Comparison of ENCODE assay signal across 1 cellular context in the genomic region with DNA sequence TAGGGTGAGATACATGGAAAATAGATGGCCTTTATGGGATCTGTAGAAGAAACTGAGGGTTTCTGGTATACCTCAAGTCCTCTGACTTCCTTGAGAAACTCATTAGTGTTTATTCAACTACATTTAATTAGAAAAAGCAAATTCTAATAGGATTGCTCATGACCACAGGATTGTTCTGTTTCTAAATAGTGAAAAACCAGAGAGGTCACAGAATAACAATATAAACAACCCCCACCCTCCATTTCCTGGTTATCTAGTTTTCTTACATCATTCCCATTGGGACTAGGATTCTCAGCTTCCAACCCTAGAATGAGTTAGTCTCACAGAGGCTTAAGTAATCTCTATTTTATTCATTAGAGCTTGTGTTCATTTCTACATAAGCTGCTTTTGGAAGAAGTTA.
TF ChIP-seq lines count a peak whose summit lies in the region.

No MANE protein-coding gene starts in this region.

TF ChIP-seq in GM23338, 12 proteins besides CTCF, POLR2A, EP300 and RAD21 (continued from another document):
- TF ChIP-seq, protein P1, sequence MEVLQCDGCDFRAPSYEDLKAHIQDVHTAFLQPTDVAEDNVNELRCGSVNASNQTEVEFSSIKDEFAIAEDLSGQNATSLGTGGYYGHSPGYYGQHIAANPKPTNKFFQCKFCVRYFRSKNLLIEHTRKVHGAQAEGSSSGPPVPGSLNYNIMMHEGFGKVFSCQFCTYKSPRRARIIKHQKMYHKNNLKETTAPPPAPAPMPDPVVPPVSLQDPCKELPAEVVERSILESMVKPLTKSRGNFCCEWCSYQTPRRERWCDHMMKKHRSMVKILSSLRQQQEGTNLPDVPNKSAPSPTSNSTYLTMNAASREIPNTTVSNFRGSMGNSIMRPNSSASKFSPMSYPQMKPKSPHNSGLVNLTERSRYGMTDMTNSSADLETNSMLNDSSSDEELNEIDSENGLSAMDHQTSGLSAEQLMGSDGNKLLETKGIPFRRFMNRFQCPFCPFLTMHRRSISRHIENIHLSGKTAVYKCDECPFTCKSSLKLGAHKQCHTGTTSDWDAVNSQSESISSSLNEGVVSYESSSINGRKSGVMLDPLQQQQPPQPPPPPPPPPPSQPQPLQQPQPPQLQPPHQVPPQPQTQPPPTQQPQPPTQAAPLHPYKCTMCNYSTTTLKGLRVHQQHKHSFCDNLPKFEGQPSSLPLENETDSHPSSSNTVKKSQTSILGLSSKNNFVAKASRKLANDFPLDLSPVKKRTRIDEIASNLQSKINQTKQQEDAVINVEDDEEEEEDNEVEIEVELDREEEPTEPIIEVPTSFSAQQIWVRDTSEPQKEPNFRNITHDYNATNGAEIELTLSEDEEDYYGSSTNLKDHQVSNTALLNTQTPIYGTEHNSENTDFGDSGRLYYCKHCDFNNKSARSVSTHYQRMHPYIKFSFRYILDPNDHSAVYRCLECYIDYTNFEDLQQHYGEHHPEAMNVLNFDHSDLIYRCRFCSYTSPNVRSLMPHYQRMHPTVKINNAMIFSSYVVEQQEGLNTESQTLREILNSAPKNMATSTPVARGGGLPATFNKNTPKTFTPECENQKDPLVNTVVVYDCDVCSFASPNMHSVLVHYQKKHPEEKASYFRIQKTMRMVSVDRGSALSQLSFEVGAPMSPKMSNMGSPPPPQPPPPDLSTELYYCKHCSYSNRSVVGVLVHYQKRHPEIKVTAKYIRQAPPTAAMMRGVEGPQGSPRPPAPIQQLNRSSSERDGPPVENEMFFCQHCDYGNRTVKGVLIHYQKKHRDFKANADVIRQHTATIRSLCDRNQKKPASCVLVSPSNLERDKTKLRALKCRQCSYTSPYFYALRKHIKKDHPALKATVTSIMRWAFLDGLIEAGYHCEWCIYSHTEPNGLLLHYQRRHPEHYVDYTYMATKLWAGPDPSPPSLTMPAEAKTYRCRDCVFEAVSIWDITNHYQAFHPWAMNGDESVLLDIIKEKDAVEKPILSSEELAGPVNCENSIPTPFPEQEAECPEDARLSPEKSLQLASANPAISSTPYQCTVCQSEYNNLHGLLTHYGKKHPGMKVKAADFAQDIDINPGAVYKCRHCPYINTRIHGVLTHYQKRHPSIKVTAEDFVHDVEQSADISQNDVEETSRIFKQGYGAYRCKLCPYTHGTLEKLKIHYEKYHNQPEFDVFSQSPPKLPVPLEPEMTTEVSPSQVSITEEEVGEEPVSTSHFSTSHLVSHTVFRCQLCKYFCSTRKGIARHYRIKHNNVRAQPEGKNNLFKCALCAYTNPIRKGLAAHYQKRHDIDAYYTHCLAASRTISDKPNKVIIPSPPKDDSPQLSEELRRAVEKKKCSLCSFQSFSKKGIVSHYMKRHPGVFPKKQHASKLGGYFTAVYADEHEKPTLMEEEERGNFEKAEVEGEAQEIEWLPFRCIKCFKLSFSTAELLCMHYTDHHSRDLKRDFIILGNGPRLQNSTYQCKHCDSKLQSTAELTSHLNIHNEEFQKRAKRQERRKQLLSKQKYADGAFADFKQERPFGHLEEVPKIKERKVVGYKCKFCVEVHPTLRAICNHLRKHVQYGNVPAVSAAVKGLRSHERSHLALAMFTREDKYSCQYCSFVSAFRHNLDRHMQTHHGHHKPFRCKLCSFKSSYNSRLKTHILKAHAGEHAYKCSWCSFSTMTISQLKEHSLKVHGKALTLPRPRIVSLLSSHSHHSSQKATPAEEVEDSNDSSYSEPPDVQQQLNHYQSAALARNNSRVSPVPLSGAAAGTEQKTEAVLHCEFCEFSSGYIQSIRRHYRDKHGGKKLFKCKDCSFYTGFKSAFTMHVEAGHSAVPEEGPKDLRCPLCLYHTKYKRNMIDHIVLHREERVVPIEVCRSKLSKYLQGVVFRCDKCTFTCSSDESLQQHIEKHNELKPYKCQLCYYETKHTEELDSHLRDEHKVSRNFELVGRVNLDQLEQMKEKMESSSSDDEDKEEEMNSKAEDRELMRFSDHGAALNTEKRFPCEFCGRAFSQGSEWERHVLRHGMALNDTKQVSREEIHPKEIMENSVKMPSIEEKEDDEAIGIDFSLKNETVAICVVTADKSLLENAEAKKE (CRISPR knock-in tag; IDR thresholded peaks at IDR 0.05): no peak
- TF ChIP-seq ZNF331 (CRISPR knock-in tag; IDR thresholded peaks at IDR 0.05; ENCODE audit: low read depth): no peak
